In the genomic region with DNA sequence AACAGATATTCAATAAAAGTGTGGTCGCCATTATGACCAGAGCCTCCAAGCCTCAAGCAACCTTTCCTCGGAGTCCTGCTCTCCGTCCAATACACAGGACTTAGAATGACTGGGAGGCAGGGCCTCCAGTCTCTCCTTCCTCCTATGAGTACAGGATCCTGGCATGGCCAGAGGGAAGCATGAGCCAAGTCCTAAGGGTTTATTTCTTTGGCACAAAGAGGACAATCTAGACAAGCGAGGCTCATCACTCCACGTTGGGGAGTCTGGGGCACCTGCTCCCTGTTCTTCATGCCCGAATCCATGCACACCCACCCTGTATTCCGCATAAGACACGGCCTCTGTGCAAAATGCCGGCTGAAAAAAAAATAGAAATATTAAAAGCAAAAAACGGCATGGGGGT, we compare ENCODE assay signal across 14 cellular contexts. TPM values are rescaled to one million over a fixed set of nuclear protein-coding genes. Genes with fewer than 3 reads are reported as not detected.
DNase-seq lines count a peak whose midpoint lies in the region; ATAC-seq and TF ChIP-seq lines count a peak whose summit lies in the region.
"Had no signal": no experiment of that assay in that cellular context is flagged by ENCODE, and none has a peak within 500 bp of the region (broad histone marks: within the 10 kb centered on the region; RNA-seq: fewer than 3 reads in every experiment).

No MANE protein-coding gene starts in this region.

- WGBS in HUES64, result 93% methylated on average over 10 of the region's 10 CpGs
- WGBS in testis, 2 donors, result 60 to 66% methylated on average over 10 of the region's 10 CpGs

- H2AFZ ChIP-seq in neural progenitor cell (replicated peaks), result no peak overlapping the region

- H3K4me2 ChIP-seq in neural progenitor cell, result no peak overlapping the region

- peak overlapping the region; percentile 52 for H3K4me3 Mint-ChIP-seq in T-helper 2 cell treated with Interferon-gamma antibody and Interleukin-4, amounts not matched to agents 5 μg/mL and 100 μg/mL, for 36 hours
- peak overlapping the region; percentile 72 for H3K4me3 Mint-ChIP-seq in neural progenitor cell

- H3K27ac Mint-ChIP-seq in T-helper 2 cell treated with Interferon-gamma antibody and Interleukin-4, amounts not matched to agents 5 μg/mL and 100 μg/mL, for 36 hours, result no peak overlapping the region
- H3K27ac Mint-ChIP-seq in neural progenitor cell, result no peak overlapping the region

- no peaks in the 10 kb centered on the region for H3K4me1 ChIP-seq in HUES64 (ENCODE audit: insufficient read depth, low read length)
- H3K4me1 ChIP-seq in neural progenitor cell, result peaks cover 6% of the 10 kb centered on the region
- peaks cover 4% of the 10 kb centered on the region for H3K4me1 ChIP-seq in testis

- H3K9me3 Mint-ChIP-seq in T-helper 2 cell treated with Interferon-gamma antibody and Interleukin-4, amounts not matched to agents 5 μg/mL and 100 μg/mL, for 36 hours, result no peaks in the 10 kb centered on the region
- no peaks in the 10 kb centered on the region for H3K9me3 Mint-ChIP-seq in neural progenitor cell

- H3K9me3 ChIP-seq in HUES64 (ENCODE audit: insufficient read depth, low read depth, low read length) (no peaks in the 10 kb centered on the region), neural progenitor cell (ENCODE audit: low read depth) (no peaks in the 10 kb centered on the region), testis (no peaks in the 10 kb centered on the region)
- H3K9me3 ChIP-seq: SJSA1, thyroid gland had no signal

- H3K9ac ChIP-seq in HUES64 (ENCODE audit: low read depth, low read length), result no peak overlapping the region
- H3K9ac ChIP-seq in neural progenitor cell, result no peak overlapping the region

- no peak for ATAC-seq in GM18519 (IDR thresholded peaks at IDR 0.05; ENCODE audit: low FRiP score, unreplicated experiment)

- peaks cover 23% of the 10 kb centered on the region for H3F3A ChIP-seq in neural progenitor cell (ENCODE audit: low read depth)

- H3K36me3 Mint-ChIP-seq in T-helper 2 cell treated with Interferon-gamma antibody and Interleukin-4, amounts not matched to agents 5 μg/mL and 100 μg/mL, for 36 hours (ENCODE audit: low read depth), result peaks cover 7% of the 10 kb centered on the region
- H3K36me3 Mint-ChIP-seq in neural progenitor cell, result peaks cover 6% of the 10 kb centered on the region

- no peak for DNase-seq in T-helper 2 cell treated with Interferon-gamma antibody and Interleukin-4, amounts not matched to agents 5 μg/mL and 100 μg/mL, for 36 hours (ENCODE audit: low spot score)
- DNase-seq in T-helper 2 cell (no peak), cerebellar cortex (ENCODE audit: low spot score) (peak; percentile 54), neural progenitor cell (ENCODE audit: low spot score) (no peak), NCI-H526 treated with DMSO at 0.1 percent for 48 hours (lab: John Stamatoyannopoulos, UW) (no peak), testis (no peak)
- DNase-seq: activated CD4-positive, alpha-beta T cell treated with anti-CD3 and anti-CD28 coated beads for 1 hour; NCI-H1436 treated with DMSO at 0.1 percent for 48 hours; NCI-H774; small intestine; thyroid gland had no signal

- H3K4me3 ChIP-seq in HUES64 (ENCODE audit: low read length) (peak overlapping the region; percentile 66; the same call in 1 of the 2 replicates), neural progenitor cell (peak overlapping the region; percentile 59), testis (no peak overlapping the region)

- H3K4me1 Mint-ChIP-seq in T-helper 2 cell treated with Interferon-gamma antibody and Interleukin-4, amounts not matched to agents 5 μg/mL and 100 μg/mL, for 36 hours (ENCODE audit: low read depth), result peaks cover 2% of the 10 kb centered on the region
- H3K4me1 Mint-ChIP-seq in neural progenitor cell, result no peaks in the 10 kb centered on the region

- no peaks in the 10 kb centered on the region for H3K27me3 ChIP-seq in HUES64 (ENCODE audit: insufficient read depth, low read length)
- peaks cover 5% of the 10 kb centered on the region for H3K27me3 ChIP-seq in neural progenitor cell
- no peaks in the 10 kb centered on the region for H3K27me3 ChIP-seq in testis
- H3K27me3 ChIP-seq: SJSA1, thyroid gland had no signal

- no peaks in the 10 kb centered on the region for H3K27me3 Mint-ChIP-seq in T-helper 2 cell treated with Interferon-gamma antibody and Interleukin-4, amounts not matched to agents 5 μg/mL and 100 μg/mL, for 36 hours (ENCODE audit: low read depth)
- peaks cover 9% of the 10 kb centered on the region for H3K27me3 Mint-ChIP-seq in neural progenitor cell (ENCODE audit: insufficient read depth, low read depth)

- TF ChIP-seq POLR2A in testis (IDR thresholded peaks at IDR 0.05), result no peak

- intact Hi-C loops in testis (cut with DNase I; ENCODE audit: low total_unique reads), result no loop called here

- TF ChIP-seq CTCF in neural progenitor cell (IDR thresholded peaks at IDR 0.05) (no peak), testis (IDR thresholded peaks at IDR 0.05) (no peak)

- H3K36me3 ChIP-seq in HUES64 (ENCODE audit: insufficient read depth, low read length) (peaks cover 21% of the 10 kb centered on the region), neural progenitor cell (no peaks in the 10 kb centered on the region), testis (ENCODE audit: low read depth, missing control alignments) (no peaks in the 10 kb centered on the region)
- H3K36me3 ChIP-seq: SJSA1 had no signal

- H3K79me2 ChIP-seq in neural progenitor cell (ENCODE audit: low read depth), result no peaks in the 10 kb centered on the region

- no peak overlapping the region for H3K27ac ChIP-seq in HUES64 (ENCODE audit: low read depth, low read length)
- H3K27ac ChIP-seq in neural progenitor cell, result no peak overlapping the region
- no peak overlapping the region for H3K27ac ChIP-seq in testis
- H3K27ac ChIP-seq: SJSA1 had no signal

- peaks cover 12% of the 10 kb centered on the region for H4K20me1 ChIP-seq in neural progenitor cell (ENCODE audit: low read depth)

RNA-seq across cellular contexts. Expression of gene PRRT3, which starts 6.8 kb away (rescaled TPM):
- 6.4 TPM for polyA plus RNA-seq in HUES64 (2013, experiment 1 of 2)
- 7.5 TPM for polyA plus RNA-seq in HUES64 (2013, experiment 2 of 2)
- 2.6 and 11.6 TPM in 2 replicates for total RNA-seq in neural progenitor cell (ENCODE audit: low replicate concordance)
- total RNA-seq in testis, result 1 to 10 TPM; 6.6 to 7.2 TPM
- polyA plus RNA-seq in testis (ENCODE audit: insufficient read depth, low read depth, low replicate concordance), result 7.6 TPM

RNA-seq across cellular contexts. Expression of gene CRELD1, which starts 11.7 kb away (rescaled TPM):
- polyA plus RNA-seq in HUES64 (2013, experiment 1 of 2), result 7.8 TPM
- polyA plus RNA-seq in HUES64 (2013, experiment 2 of 2), result 9.8 TPM
- total RNA-seq in neural progenitor cell (ENCODE audit: low replicate concordance) (14.1 and 28.7 TPM in 2 replicates), testis (10 to 100 TPM; 34.9 to 37.1 TPM)
- polyA plus RNA-seq in testis (ENCODE audit: insufficient read depth, low read depth, low replicate concordance), result 65.7 TPM

RNA-seq across cellular contexts. Expression of gene IL17RC, which starts 28.5 kb away (rescaled TPM):
- 5.5 TPM for polyA plus RNA-seq in HUES64 (2013, experiment 1 of 2)
- 6.8 TPM for polyA plus RNA-seq in HUES64 (2013, experiment 2 of 2)
- total RNA-seq in neural progenitor cell (ENCODE audit: low replicate concordance) (3.1 and 6.5 TPM in 2 replicates), testis (10 to 100 TPM; 21.0 to 26.1 TPM)
- 12.0 TPM for polyA plus RNA-seq in testis (ENCODE audit: insufficient read depth, low read depth, low replicate concordance)

RNA-seq across cellular contexts. Expression of gene EMC3, which starts 41.3 kb away (rescaled TPM):
- 48.2 TPM for polyA plus RNA-seq in HUES64 (2013, experiment 1 of 2)
- 46.2 TPM for polyA plus RNA-seq in HUES64 (2013, experiment 2 of 2)
- total RNA-seq in neural progenitor cell (ENCODE audit: low replicate concordance) (37.1 and 50.2 TPM in 2 replicates), testis (10 to 100 TPM; 64.2 to 72.5 TPM)
- polyA plus RNA-seq in testis (ENCODE audit: insufficient read depth, low read depth, low replicate concordance), result 270 TPM

RNA-seq across cellular contexts. Expression of gene IL17RE, which starts 42.7 kb away (rescaled TPM):
- 0.75 TPM for polyA plus RNA-seq in HUES64 (2013, experiment 1 of 2)
- 1.1 TPM for polyA plus RNA-seq in HUES64 (2013, experiment 2 of 2)
- 0.56 TPM in 1 of 2 replicates, not detected in the other for total RNA-seq in neural progenitor cell (ENCODE audit: low replicate concordance)
- under 1 TPM; 0.43 to 0.79 TPM for total RNA-seq in testis
- 1.8 TPM for polyA plus RNA-seq in testis (ENCODE audit: insufficient read depth, low read depth, low replicate concordance)

Comparison
In these comparisons a context has a peak if more than half of its experiments do, and no peak if none do; other contexts are left out.
1. H3K4me3 ChIP-seq: peak in HUES64 (single experiment) and neural progenitor cell (single experiment); none in testis (0 of 2).